19 cellular contexts compared by ENCODE assay signal in the genomic region with DNA sequence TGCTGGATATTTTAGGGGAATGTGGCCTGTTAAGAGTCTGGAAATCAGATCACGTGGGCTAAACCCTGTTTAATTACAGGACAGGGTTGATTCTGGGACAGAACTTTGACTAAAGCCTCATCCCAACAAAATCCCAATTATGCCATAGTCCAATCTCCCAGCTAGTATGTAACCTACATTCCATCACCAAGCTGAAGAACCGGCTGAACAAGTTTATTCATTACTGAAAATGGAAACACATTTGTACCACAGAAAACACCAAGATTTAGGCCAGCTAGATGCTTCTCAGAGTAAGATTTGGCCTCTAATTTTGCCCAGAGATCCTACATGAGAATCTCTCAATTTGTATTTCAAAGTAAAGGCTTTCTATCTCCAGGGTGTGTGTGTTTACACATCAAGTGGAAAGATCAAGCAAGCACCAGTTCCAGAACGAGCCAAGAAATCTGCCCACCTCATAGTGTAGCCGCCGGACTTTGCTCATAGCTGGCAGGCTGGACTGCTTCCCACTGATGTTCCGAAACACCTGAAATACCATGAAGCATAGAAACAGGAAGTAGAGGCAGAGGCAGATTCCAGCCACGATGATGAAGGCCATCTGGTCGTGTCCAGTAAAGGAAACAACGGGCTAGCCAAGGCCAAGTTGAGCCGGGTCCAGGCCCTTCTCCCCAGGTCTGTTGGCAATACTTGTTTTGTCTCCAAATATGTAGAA.
DNase-seq lines count a peak whose midpoint lies in the region; ATAC-seq, FAIRE-seq and TF ChIP-seq lines count a peak whose summit lies in the region.
"Had no signal": no experiment of that assay in that cellular context is flagged by ENCODE, and none has a peak within 500 bp of the region (broad histone marks: within the 10 kb centered on the region; RNA-seq: fewer than 3 reads in every experiment).

No MANE protein-coding gene starts in this region.

- no peak for TF ChIP-seq CTCF in LNCaP clone FGC (IDR thresholded peaks at IDR 0.05; ENCODE audit: control insufficient read depth, extremely low read depth, insufficient read depth)
- no peak for TF ChIP-seq CTCF in lower lobe of right lung (IDR thresholded peaks at IDR 0.05)

- POLR2A ChIA-PET in CD8-positive, alpha-beta memory T cell (lab: Charles Lee): no interaction called here

- H3K27ac Mint-ChIP-seq in CD8-positive, alpha-beta memory T cell: no peak overlapping the region
- H3K27ac Mint-ChIP-seq: activated CD4-positive, alpha-beta T cell treated with anti-CD3 and anti-CD28 coated beads, Interleukin-2, amount 10 ng/mL, durations not matched to agents 24 days and 14 days; activated naive CD8-positive, alpha-beta T cell treated with anti-CD3 and anti-CD28 coated beads, Interleukin-2, amount 10 ng/mL, durations not matched to agents 7 days and 5 days; natural killer cell had no signal

- H3K4me1 Mint-ChIP-seq in CD8-positive, alpha-beta memory T cell: no peaks in the 10 kb centered on the region
- H3K4me1 Mint-ChIP-seq: activated CD4-positive, alpha-beta T cell treated with anti-CD3 and anti-CD28 coated beads, Interleukin-2, amount 10 ng/mL, durations not matched to agents 24 days and 14 days; activated naive CD8-positive, alpha-beta T cell treated with anti-CD3 and anti-CD28 coated beads, Interleukin-2, amount 10 ng/mL, durations not matched to agents 7 days and 5 days; natural killer cell had no signal

- intact Hi-C loops in lower lobe of right lung (cut with DNase I): no loop called here

- H3K27me3 ChIP-seq in lower lobe of right lung (ENCODE audit: low read depth) (no peaks in the 10 kb centered on the region), small intestine (ENCODE audit: control insufficient read depth in 2 of 2, insufficient read depth in 2 of 2, low read length in 2 of 2) (no peaks in the 10 kb centered on the region)
- H3K27me3 ChIP-seq in CD8-positive, alpha-beta memory T cell (ENCODE audit: insufficient read depth, low read length, poor library complexity, severe bottlenecking): no peaks in the 10 kb centered on the region
- H3K27me3 ChIP-seq: BE2C had no signal

- FAIRE-seq in small intestine (lab: Jason Lieb, UNC): no peak

- H3K36me3 Mint-ChIP-seq in CD8-positive, alpha-beta memory T cell: no peaks in the 10 kb centered on the region
- H3K36me3 Mint-ChIP-seq: activated naive CD8-positive, alpha-beta T cell treated with anti-CD3 and anti-CD28 coated beads, Interleukin-2, amount 10 ng/mL, durations not matched to agents 7 days and 5 days; natural killer cell had no signal

- 10 to 45% (median 25%) methylated on average over 10 of the region's 10 CpGs for WGBS in small intestine, 3 donors

- H3K9me3 ChIP-seq in lower lobe of right lung (no peaks in the 10 kb centered on the region), small intestine (ENCODE audit: control insufficient read depth, low read depth) (no peaks in the 10 kb centered on the region)
- H3K9me3 ChIP-seq in CD8-positive, alpha-beta memory T cell (ENCODE audit: low read length): no peaks in the 10 kb centered on the region
- H3K9me3 ChIP-seq: BE2C had no signal

- peak; percentile 47 to 53 for ATAC-seq in lower lobe of right lung
- no peak for ATAC-seq in HG03196 (IDR thresholded peaks at IDR 0.05; ENCODE audit: unreplicated experiment)
- ATAC-seq: natural killer cell had no signal

- H3K27me3 Mint-ChIP-seq in CD8-positive, alpha-beta memory T cell: peaks cover 3 to 4% of the 10 kb centered on the region in 2 donors
- H3K27me3 Mint-ChIP-seq: activated CD4-positive, alpha-beta T cell treated with anti-CD3 and anti-CD28 coated beads, Interleukin-2, amount 10 ng/mL, durations not matched to agents 24 days and 14 days; activated naive CD8-positive, alpha-beta T cell treated with anti-CD3 and anti-CD28 coated beads, Interleukin-2, amount 10 ng/mL, durations not matched to agents 7 days and 5 days had no signal

- H3K27ac ChIP-seq in lower lobe of right lung (no peak overlapping the region), small intestine (ENCODE audit: low read depth in 1 of 2, low read length in 1 of 2) (peak overlapping the region in 1 of 2 donors; percentile 63)
- H3K27ac ChIP-seq in CD8-positive, alpha-beta memory T cell (ENCODE audit: low read depth, low read length): no peak overlapping the region

- DNase-seq in LNCaP clone FGC (ENCODE audit: low read depth): peak; percentile 28
- DNase-seq in dermis blood vessel endothelial cell: peak; percentile 19
- DNase-seq in lower lobe of right lung: no peak
- peak; percentile 67 for DNase-seq in small intestine
- no peak for DNase-seq in CD8-positive, alpha-beta memory T cell
- DNase-seq in OCI-M2 (lab: John Stamatoyannopoulos, UW; ENCODE audit: unreplicated experiment): no peak
- DNase-seq in NK-92 (lab: John Stamatoyannopoulos, UW; ENCODE audit: unreplicated experiment): no peak
- DNase-seq: activated CD4-positive, alpha-beta T cell treated with anti-CD3 and anti-CD28 coated beads, Interleukin-2, amount 10 ng/mL, durations not matched to agents 24 days and 14 days; activated naive CD8-positive, alpha-beta T cell treated with anti-CD3 and anti-CD28 coated beads, Interleukin-2, amount 10 ng/mL, durations not matched to agents 7 days and 5 days; activated T-cell treated with anti-CD3 and anti-CD28 coated beads, Interleukin-2, amount 50 U/mL, for 1 hour; BE2C; central memory CD4-positive, alpha-beta T cell; DMS79; H7; head of caudate nucleus; islet precursor cell; KG1; natural killer cell had no signal

- CTCF ChIA-PET in CD8-positive, alpha-beta memory T cell (lab: Charles Lee): no interaction called here

- peaks cover 15% of the 10 kb centered on the region for H3K4me1 ChIP-seq in lower lobe of right lung
- H3K4me1 ChIP-seq in small intestine (ENCODE audit: control insufficient read depth in 2 of 2, insufficient read depth in 1 of 2, low read depth in 1 of 2, low read length in 1 of 2): peaks cover 3 to 4% of the 10 kb centered on the region in 2 donors
- H3K4me1 ChIP-seq in CD8-positive, alpha-beta memory T cell (ENCODE audit: insufficient read depth, low read length): no peaks in the 10 kb centered on the region
- H3K4me1 ChIP-seq: BE2C had no signal

- no peak overlapping the region for H3K4me3 Mint-ChIP-seq in CD8-positive, alpha-beta memory T cell
- H3K4me3 Mint-ChIP-seq: activated CD4-positive, alpha-beta T cell treated with anti-CD3 and anti-CD28 coated beads, Interleukin-2, amount 10 ng/mL, durations not matched to agents 24 days and 14 days; activated naive CD8-positive, alpha-beta T cell treated with anti-CD3 and anti-CD28 coated beads, Interleukin-2, amount 10 ng/mL, durations not matched to agents 7 days and 5 days; natural killer cell had no signal

- H3K36me3 ChIP-seq in lower lobe of right lung (peaks cover 64% of the 10 kb centered on the region), small intestine (ENCODE audit: control insufficient read depth in 2 of 2, insufficient read depth in 2 of 2, low read length in 2 of 2) (peaks cover 0 to 2% of the 10 kb centered on the region in 2 donors)
- H3K36me3 ChIP-seq in CD8-positive, alpha-beta memory T cell (ENCODE audit: insufficient read depth, low read length): no peaks in the 10 kb centered on the region
- H3K36me3 ChIP-seq: BE2C had no signal

- peaks cover 0 to 2% (median 0%) of the 10 kb centered on the region in 5 donors for H3K9me3 Mint-ChIP-seq in CD8-positive, alpha-beta memory T cell
- H3K9me3 Mint-ChIP-seq: activated CD4-positive, alpha-beta T cell treated with anti-CD3 and anti-CD28 coated beads, Interleukin-2, amount 10 ng/mL, durations not matched to agents 24 days and 14 days; activated naive CD8-positive, alpha-beta T cell treated with anti-CD3 and anti-CD28 coated beads, Interleukin-2, amount 10 ng/mL, durations not matched to agents 7 days and 5 days; natural killer cell had no signal

- H3K4me3 ChIP-seq in LNCaP clone FGC (ENCODE audit: low read depth, low read length): no peak overlapping the region
- H3K4me3 ChIP-seq in lower lobe of right lung: no peak overlapping the region
- H3K4me3 ChIP-seq in small intestine (ENCODE audit: low read depth in 1 of 2, low read length in 2 of 2): no peak overlapping the region
- H3K4me3 ChIP-seq in CD8-positive, alpha-beta memory T cell (ENCODE audit: low read length): no peak overlapping the region

Comparison
In these comparisons a context has a peak if more than half of its experiments do, and no peak if none do; other contexts are left out.
1. DNase-seq: peak in LNCaP clone FGC (single experiment), dermis blood vessel endothelial cell (single experiment) and small intestine (single experiment); none in lower lobe of right lung (single experiment), CD8-positive, alpha-beta memory T cell (0 of 5), OCI-M2 (single experiment) and NK-92 (single experiment).